ENCODE assay signal across 15 cellular contexts in genomic region chr1:60875139-60875538, GRCh38.
"Had no signal": no experiment of that assay in that cellular context is flagged by ENCODE, and none has a peak within 500 bp of the region (broad histone marks: within the 10 kb centered on the region; RNA-seq: fewer than 3 reads in every experiment).

No MANE protein-coding gene starts in this region.

- H3K4me3 ChIP-seq: body of pancreas, coronary artery, esophagus squamous epithelium, lower lobe of right lung had no signal

- H3K4me1 ChIP-seq: body of pancreas, esophagus squamous epithelium, lower lobe of right lung had no signal

- H3K4me3 Mint-ChIP-seq: central memory CD8-positive, alpha-beta T cell; stimulated activated naive CD8-positive, alpha-beta T cell treated with anti-CD3 and anti-CD28 coated beads, Interleukin-15, amount 100 ng/mL, for 72 hours; T-helper 1 cell treated with Interleukin-12 subunit alpha and Interleukin-12 subunit beta and Interleukin-4 antibody, amounts not matched to agents 30 μg/mL and 1 μg/mL, for 36 hours; type B pancreatic cell had no signal

- H3K36me3 ChIP-seq: esophagus squamous epithelium, lower lobe of right lung had no signal

- H3K36me3 Mint-ChIP-seq: activated naive CD4-positive, alpha-beta T cell treated with anti-CD3 and anti-CD28 coated beads, Interleukin-2, amount 50 U/mL, for 72 hours; type B pancreatic cell had no signal

- DNase-seq: activated CD4-positive, CD25-positive, alpha-beta regulatory T cell treated with anti-CD3 and anti-CD28 coated beads, Interleukin-2, amount 50 U/mL, for 72 hours; activated gamma-delta T cell treated with Interleukin-2 at 50 U/mL for 16 hours; body of pancreas; effector memory CD4-positive, alpha-beta T cell; esophagus squamous epithelium; lower lobe of right lung; occipital lobe; posterior cingulate gyrus; stimulated activated naive CD8-positive, alpha-beta T cell treated with anti-CD3 and anti-CD28 coated beads, Interleukin-15, amount 100 ng/mL, for 72 hours had no signal

- H3K9me3 Mint-ChIP-seq: activated naive CD4-positive, alpha-beta T cell treated with anti-CD3 and anti-CD28 coated beads, Interleukin-2, amount 50 U/mL, for 72 hours; central memory CD8-positive, alpha-beta T cell; stimulated activated naive CD8-positive, alpha-beta T cell treated with anti-CD3 and anti-CD28 coated beads, Interleukin-15, amount 100 ng/mL, for 72 hours; T-helper 1 cell treated with Interleukin-12 subunit alpha and Interleukin-12 subunit beta and Interleukin-4 antibody, amounts not matched to agents 30 μg/mL and 1 μg/mL, for 36 hours had no signal

- H3K9me3 ChIP-seq: body of pancreas, esophagus squamous epithelium, lower lobe of right lung had no signal

- H3K27me3 ChIP-seq: body of pancreas had no signal

- H3K4me1 Mint-ChIP-seq: central memory CD8-positive, alpha-beta T cell; stimulated activated naive CD8-positive, alpha-beta T cell treated with anti-CD3 and anti-CD28 coated beads, Interleukin-15, amount 100 ng/mL, for 72 hours had no signal

- H3K27ac Mint-ChIP-seq: activated naive CD4-positive, alpha-beta T cell treated with anti-CD3 and anti-CD28 coated beads, Interleukin-2, amount 50 U/mL, for 72 hours; stimulated activated naive CD8-positive, alpha-beta T cell treated with anti-CD3 and anti-CD28 coated beads, Interleukin-15, amount 100 ng/mL, for 72 hours; T-helper 1 cell treated with Interleukin-12 subunit alpha and Interleukin-12 subunit beta and Interleukin-4 antibody, amounts not matched to agents 30 μg/mL and 1 μg/mL, for 36 hours; type B pancreatic cell had no signal

- H3K27ac ChIP-seq: body of pancreas, coronary artery, esophagus squamous epithelium, lower lobe of right lung, VCaP had no signal

- ATAC-seq: body of pancreas, lower lobe of right lung had no signal
